In the genomic region with DNA sequence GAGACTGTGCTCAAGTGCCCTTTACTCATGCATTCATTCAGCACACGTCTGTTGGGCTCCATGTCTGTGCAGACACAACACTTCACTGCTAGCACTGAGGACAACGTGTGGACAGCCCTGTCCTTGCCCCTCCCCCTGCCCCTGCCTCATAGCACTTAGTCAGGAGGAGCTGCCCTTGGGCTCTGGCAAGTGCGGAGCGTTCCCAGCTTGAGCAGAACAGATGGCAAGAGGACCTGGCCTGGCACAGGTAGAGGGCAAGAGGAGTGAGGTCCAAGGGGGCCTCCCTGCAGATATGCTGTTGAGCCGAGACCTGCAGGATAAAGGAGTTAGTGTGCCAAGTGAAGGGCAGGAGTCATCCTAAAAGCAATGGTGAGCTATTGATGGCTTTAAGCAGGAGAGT, we compare ENCODE assay signal across 23 cellular contexts.
DNase-seq lines count a peak whose midpoint lies in the region; ATAC-seq, FAIRE-seq and TF ChIP-seq lines count a peak whose summit lies in the region.
"Had no signal": no experiment of that assay in that cellular context is flagged by ENCODE, and none has a peak within 500 bp of the region (broad histone marks: within the 10 kb centered on the region; RNA-seq: fewer than 3 reads in every experiment).

No MANE protein-coding gene starts in this region.

- no peak overlapping the region for H2BK120ac ChIP-seq in H1 (replicated peaks; ENCODE audit: low read depth, low read length)

- peaks cover 44% of the 10 kb centered on the region for H3F3A ChIP-seq in SU-DHL-6 (ENCODE audit: insufficient read depth)

- no peaks in the 10 kb centered on the region for H3K9me2 ChIP-seq in SU-DHL-6 (replicated peaks; ENCODE audit: insufficient read depth, low read length)

- H3K14ac ChIP-seq in H1 (ENCODE audit: insufficient read length), result no peak overlapping the region

- FAIRE-seq in H1 (lab: Jason Lieb, UNC), result no peak
- FAIRE-seq: A549, D721Med, GM12891, GM18507 had no signal

- H3K79me2 ChIP-seq in SU-DHL-6 (ENCODE audit: insufficient read depth, low read length) (no peaks in the 10 kb centered on the region), H1 (ENCODE audit: control insufficient read depth in 1 of 2, insufficient read depth in 2 of 2, low read length in 2 of 2) (no peaks in the 10 kb centered on the region)

- ATAC-seq in activated naive CD8-positive, alpha-beta T cell treated with anti-CD3 and anti-CD28 coated beads, Interleukin-2, amount 50 U/mL, for 24 hours, result no peak
- ATAC-seq: A549 had no signal

- H4K91ac ChIP-seq in H1 (replicated peaks; ENCODE audit: insufficient read length, low read length), result no peak overlapping the region

- H2AFZ ChIP-seq in SU-DHL-6 (ENCODE audit: low read depth, low read length, severe bottlenecking) (no peak overlapping the region), H1 (ENCODE audit: low read length) (no peak overlapping the region)
- H2AFZ ChIP-seq: GM23248 had no signal

- H3K56ac ChIP-seq in H1 (replicated peaks; ENCODE audit: insufficient read length, low read depth, low read length), result no peak overlapping the region

- H3K4me1 Mint-ChIP-seq in activated naive CD8-positive, alpha-beta T cell treated with anti-CD3 and anti-CD28 coated beads, Interleukin-2, amount 50 U/mL, for 24 hours, result no peaks in the 10 kb centered on the region
- H3K4me1 Mint-ChIP-seq: CD14-positive monocyte; CD8-positive, alpha-beta memory T cell had no signal

- no peak overlapping the region for H4K8ac ChIP-seq in H1 (ENCODE audit: extremely low read depth, insufficient read depth, low read length)

- H2BK15ac ChIP-seq in H1 (ENCODE audit: low read length), result peak overlapping the region; percentile 46; the same call in 1 of the 2 replicates

- TF ChIP-seq RAD21 in H1 (IDR thresholded peaks at IDR 0.05 in 1 of 2, conservative IDR thresholded peaks at IDR 0.05 in 1 of 2; ENCODE audit: low read depth in 2 of 2, low read length in 2 of 2), result no peak

- H3K4me2 ChIP-seq in BLaER1 (peak overlapping the region; percentile 88; the same call in 1 of the 2 replicates), SU-DHL-6 (ENCODE audit: low read depth, low read length, poor library complexity, severe bottlenecking) (peak overlapping the region; percentile 39), H1 (ENCODE audit: insufficient read depth in 1 of 2, low read depth in 2 of 2, low read length in 2 of 2) (no peak overlapping the region)
- H3K4me2 ChIP-seq: A549 had no signal

- WGBS in H1 (ENCODE audit: extremely low coverage in 1 of 2, insufficient coverage in 1 of 2, insufficient read length in 1 of 2, insufficient replicate concordance in 2 of 2, low coverage in 1 of 2, low lambda C conversion rate in 2 of 2, missing lambda C conversion rate in 1 of 2), 2 experiments, result 69% methylated on average over 3 of the region's 5 CpGs; no CpG with 5 or more reads in 1 of the 2 experiments

- no peak overlapping the region for H3K18ac ChIP-seq in H1 (ENCODE audit: extremely low read depth, low read length)

- H2BK5ac ChIP-seq in H1 (ENCODE audit: low read depth, low read length), result no peak overlapping the region

- H4K20me1 ChIP-seq in BLaER1, result no peaks in the 10 kb centered on the region
- H4K20me1 ChIP-seq in SU-DHL-6 (ENCODE audit: low read depth, low read length), result no peaks in the 10 kb centered on the region
- no peaks in the 10 kb centered on the region for H4K20me1 ChIP-seq in H1 (replicated peaks in 1 of 2; ENCODE audit: control insufficient read depth in 1 of 2, insufficient read depth in 2 of 2, low read length in 2 of 2)

- no peaks in the 10 kb centered on the region for H3K27me3 ChIP-seq in BLaER1
- H3K27me3 ChIP-seq in SU-DHL-6 (ENCODE audit: low read length), result no peaks in the 10 kb centered on the region
- H3K27me3 ChIP-seq in H1 (replicated peaks in 1 of 4; ENCODE audit: control insufficient read depth in 3 of 4, extremely low read depth in 1 of 4, insufficient read depth in 3 of 4, low read length in 3 of 4), result no peaks in the 10 kb centered on the region

- POLR2A ChIA-PET in H1 (lab: Charles Lee; ENCODE audit: partially characterized antibody), result interaction anchor here (0.6 kb wide), 1 partner anchor 1505 kb away, joined by 3 read pairs; no protein-coding TSS in a partner anchor

- H3K79me1 ChIP-seq in H1 (ENCODE audit: low read depth, low read length), result no peaks in the 10 kb centered on the region

- H3K4me1 ChIP-seq in BLaER1 (peaks cover 89% of the 10 kb centered on the region), H1 (replicated peaks in 1 of 4; ENCODE audit: control insufficient read depth in 3 of 4, insufficient read depth in 4 of 4, low read length in 3 of 4) (peaks cover 0 to 3% (median 0%) of the 10 kb centered on the region in 4 experiments; a peak in 1 of 7 replicates)
- H3K4me1 ChIP-seq: A549, HAP-1 had no signal

- no peak overlapping the region for H2BK12ac ChIP-seq in H1 (ENCODE audit: low read depth, low read length)

- H3K23me2 ChIP-seq in H1 (ENCODE audit: low read depth, low read length), result no peaks in the 10 kb centered on the region

- in situ Hi-C loops in G401 (cut with HindIII; ENCODE audit: low sequenced_read_pairs), result no loop called here

- no peak overlapping the region for H2AK5ac ChIP-seq in H1 (ENCODE audit: low read depth, low read length)

- TF ChIP-seq CTCF in SU-DHL-6 (IDR thresholded peaks at IDR 0.05; ENCODE audit: insufficient read depth, low read length, poor library complexity, severe bottlenecking) (no peak), H1 (IDR thresholded peaks at IDR 0.05; ENCODE audit: control extremely low read depth in 1 of 3, insufficient read depth in 1 of 3, low read depth in 1 of 3, low read length in 3 of 3) (no peak)

- peak; percentile 83 for DNase-seq in G401 (ENCODE audit: low spot score)
- no peak for DNase-seq in H1 (ENCODE audit: low read depth in 1 of 2, low spot score in 2 of 2)
- DNase-seq in NCI-H82 (lab: John Stamatoyannopoulos, UW), result no peak
- DNase-seq in AML-193 (lab: John Stamatoyannopoulos, UW), result no peak
- DNase-seq in activated naive CD8-positive, alpha-beta T cell treated with anti-CD3 and anti-CD28 coated beads, Interleukin-2, amount 50 U/mL, for 24 hours, result no peak
- DNase-seq: 8988T; ACHN; CD4-positive, alpha-beta T cell; CD8-positive, alpha-beta memory T cell; DMS 273 treated with DMSO at 0.1 percent for 48 hours; DMS79; EL; GF-D8; GM23248; HFFc6 had no signal

- H3K9ac ChIP-seq in BLaER1, result no peak overlapping the region
- H3K9ac ChIP-seq in SU-DHL-6 (ENCODE audit: low read length), result peak overlapping the region; percentile 69; the same call in 1 of the 2 replicates
- no peak overlapping the region; a peak in 1 of 7 replicates for H3K9ac ChIP-seq in H1 (replicated peaks in 1 of 4; ENCODE audit: extremely low read depth in 1 of 4, low read depth in 3 of 4, low read length in 3 of 4)
- H3K9ac ChIP-seq: GM23248 had no signal

- no peak overlapping the region for H3K23ac ChIP-seq in H1 (ENCODE audit: insufficient read length)

- CTCF ChIA-PET in H1 (lab: Charles Lee; ENCODE audit: partially characterized antibody), result interaction anchor here (0.6 to 2.3 kb wide), 8 partner anchors 9 to 343 kb away, joined by 3 to 4 read pairs (median 3); no protein-coding TSS in a partner anchor

- H3K36me3 Mint-ChIP-seq in activated naive CD8-positive, alpha-beta T cell treated with anti-CD3 and anti-CD28 coated beads, Interleukin-2, amount 50 U/mL, for 24 hours (ENCODE audit: low read depth), result no peaks in the 10 kb centered on the region
- H3K36me3 Mint-ChIP-seq: CD14-positive monocyte; CD8-positive, alpha-beta memory T cell had no signal

- H3K27ac Mint-ChIP-seq in activated naive CD8-positive, alpha-beta T cell treated with anti-CD3 and anti-CD28 coated beads, Interleukin-2, amount 50 U/mL, for 24 hours, result no peak overlapping the region
- H3K27ac Mint-ChIP-seq: CD14-positive monocyte; CD4-positive, alpha-beta T cell; CD8-positive, alpha-beta memory T cell; HFFc6 had no signal

- TF ChIP-seq EP300 in H1 (IDR thresholded peaks at IDR 0.05; ENCODE audit: borderline replicate concordance in 1 of 2, low read depth in 2 of 2, low read length in 2 of 2), result no peak

- no peak overlapping the region for H3K4ac ChIP-seq in H1 (replicated peaks; ENCODE audit: insufficient read length, low read depth, low read length)

- H3K27me3 Mint-ChIP-seq in activated naive CD8-positive, alpha-beta T cell treated with anti-CD3 and anti-CD28 coated beads, Interleukin-2, amount 50 U/mL, for 24 hours, result peaks cover 3% of the 10 kb centered on the region

- H3K27ac ChIP-seq in BLaER1 (no peak overlapping the region), SU-DHL-6 (ENCODE audit: low read depth, low read length) (peak overlapping the region; percentile 96), H1 (ENCODE audit: low read depth, low read length) (no peak overlapping the region)
- H3K27ac ChIP-seq: A549, GM23248 had no signal

- no peak overlapping the region for H3K4me3 Mint-ChIP-seq in activated naive CD8-positive, alpha-beta T cell treated with anti-CD3 and anti-CD28 coated beads, Interleukin-2, amount 50 U/mL, for 24 hours
- H3K4me3 Mint-ChIP-seq: CD14-positive monocyte; CD4-positive, alpha-beta T cell; CD8-positive, alpha-beta memory T cell; HFFc6 had no signal

- no peak overlapping the region for H3K4me3 ChIP-seq in BLaER1
- no peak overlapping the region for H3K4me3 ChIP-seq in SU-DHL-6 (ENCODE audit: insufficient read depth, low read length, poor library complexity, severe bottlenecking)
- H3K4me3 ChIP-seq in H1 (ENCODE audit: extremely low read depth in 1 of 4, insufficient read depth in 2 of 4, low read depth in 3 of 4, low read length in 4 of 4), result no peak overlapping the region
- H3K4me3 ChIP-seq: A549, GM23248, HAP-1 had no signal

- H3K9me3 ChIP-seq in BLaER1, result no peaks in the 10 kb centered on the region
- H3K9me3 ChIP-seq in SU-DHL-6 (ENCODE audit: insufficient read depth, low read length), result no peaks in the 10 kb centered on the region
- no peaks in the 10 kb centered on the region for H3K9me3 ChIP-seq in H1 (ENCODE audit: insufficient read depth in 2 of 2, low read depth in 1 of 2, low read length in 1 of 2)
- H3K9me3 ChIP-seq: A549, HAP-1 had no signal

- no peak for TF ChIP-seq POLR2A in H1 (IDR thresholded peaks at IDR 0.05; ENCODE audit: control extremely low read depth in 1 of 2, low read depth in 2 of 2, low read length in 2 of 2)

- no peaks in the 10 kb centered on the region for H3K36me3 ChIP-seq in BLaER1
- H3K36me3 ChIP-seq in SU-DHL-6 (ENCODE audit: low read length), result no peaks in the 10 kb centered on the region
- no peaks in the 10 kb centered on the region for H3K36me3 ChIP-seq in H1 (ENCODE audit: control insufficient read depth in 2 of 4, insufficient read depth in 4 of 4, low read length in 3 of 4)
- H3K36me3 ChIP-seq: HAP-1 had no signal

- no peak overlapping the region for H2BK20ac ChIP-seq in H1 (ENCODE audit: low read length)

- no peak overlapping the region for H4K5ac ChIP-seq in H1 (ENCODE audit: insufficient read length, low read depth, low read length)

- H3K9me3 Mint-ChIP-seq in activated naive CD8-positive, alpha-beta T cell treated with anti-CD3 and anti-CD28 coated beads, Interleukin-2, amount 50 U/mL, for 24 hours, result no peaks in the 10 kb centered on the region
- H3K9me3 Mint-ChIP-seq: CD14-positive monocyte; CD4-positive, alpha-beta T cell had no signal

TF ChIP-seq in H1, 55 proteins besides CTCF, POLR2A, EP300 and RAD21 (continues in another document):
- TF ChIP-seq CTBP2 (IDR thresholded peaks at IDR 0.05; ENCODE audit: borderline replicate concordance, insufficient read depth, insufficient read length, low read length) (no peak), BACH1 (IDR thresholded peaks at IDR 0.05; ENCODE audit: low read length) (no peak), POLR2AphosphoS5 (IDR thresholded peaks at IDR 0.05; ENCODE audit: low read depth, low read length) (no peak)

Comparison
In these comparisons a context has a peak if more than half of its experiments do, and no peak if none do; other contexts are left out.
1. H3K4me2 ChIP-seq: peak in BLaER1 (single experiment) and SU-DHL-6 (single experiment); none in H1 (0 of 2).